In genomic region chr2:203400805-203401585, GRCh38 we compare ENCODE assay signal across 19 cellular contexts.
DNase-seq lines count a peak whose midpoint lies in the region; TF ChIP-seq lines count a peak whose summit lies in the region.
"Had no signal": no experiment of that assay in that cellular context is flagged by ENCODE, and none has a peak within 500 bp of the region (broad histone marks: within the 10 kb centered on the region; RNA-seq: fewer than 3 reads in every experiment).

No MANE protein-coding gene starts in this region.

- DNase-seq in A172 (ENCODE audit: low spot score) (peak; percentile 31), HFFc6 (peak; percentile 30), amniotic epithelial cell (ENCODE audit: low read depth) (peak; percentile 43), lung microvascular endothelial cell (ENCODE audit: low read depth in 2 of 2) (peak; percentile 20 to 41), superior temporal gyrus (ENCODE audit: extremely low spot score) (no peak), activated gamma-delta T cell (lab: John Stamatoyannopoulos, UW) (no peak), AG08395 (ENCODE audit: low spot score) (no peak)
- no peak for DNase-seq in stimulated activated CD4-positive, alpha-beta T cell treated with anti-CD3 and anti-CD28 coated beads, Interleukin-4, amount 100 ng/mL, for 4 hours
- DNase-seq: 8988T; activated CD4-positive, alpha-beta T cell treated with anti-CD3 and anti-CD28 coated beads, Interleukin-2, amount 50 U/mL, for 48 hours; activated naive CD8-positive, alpha-beta T cell treated with anti-CD3 and anti-CD28 coated beads, Interleukin-2, amount 10 ng/mL, durations not matched to agents 7 days and 5 days; CD4-positive, alpha-beta T cell; DMS79; left colon; NCI-H1436 treated with DMSO at 0.1 percent for 48 hours; posterior cingulate gyrus; spleen; stimulated activated naive CD4-positive, alpha-beta T cell; WERI-Rb-1 had no signal

- H3K4me3 Mint-ChIP-seq in HFFc6, result peak overlapping the region; percentile 57
- H3K4me3 Mint-ChIP-seq: activated naive CD8-positive, alpha-beta T cell treated with anti-CD3 and anti-CD28 coated beads, Interleukin-2, amount 10 ng/mL, durations not matched to agents 7 days and 5 days; CD4-positive, alpha-beta T cell had no signal

- H3K27me3 Mint-ChIP-seq in HFFc6 (ENCODE audit: insufficient read depth), result peaks cover 3% of the 10 kb centered on the region; the same call in 1 of the 2 replicates
- H3K27me3 Mint-ChIP-seq: activated naive CD8-positive, alpha-beta T cell treated with anti-CD3 and anti-CD28 coated beads, Interleukin-2, amount 10 ng/mL, durations not matched to agents 7 days and 5 days; CD4-positive, alpha-beta T cell had no signal

- H3K27ac Mint-ChIP-seq in HFFc6, result peak overlapping the region; percentile 83
- H3K27ac Mint-ChIP-seq: activated naive CD8-positive, alpha-beta T cell treated with anti-CD3 and anti-CD28 coated beads, Interleukin-2, amount 10 ng/mL, durations not matched to agents 7 days and 5 days; CD4-positive, alpha-beta T cell had no signal

- no peaks in the 10 kb centered on the region for H3K9me3 Mint-ChIP-seq in HFFc6
- H3K9me3 Mint-ChIP-seq: CD4-positive, alpha-beta T cell had no signal

- H3K36me3 Mint-ChIP-seq in HFFc6 (ENCODE audit: low read depth), result peaks cover 47% of the 10 kb centered on the region

- peaks cover 79% of the 10 kb centered on the region for H3K4me1 Mint-ChIP-seq in HFFc6 (ENCODE audit: low read depth)
- H3K4me1 Mint-ChIP-seq: activated naive CD8-positive, alpha-beta T cell treated with anti-CD3 and anti-CD28 coated beads, Interleukin-2, amount 10 ng/mL, durations not matched to agents 7 days and 5 days had no signal

- TF ChIP-seq CTCF in HFFc6 (IDR thresholded peaks at IDR 0.05), result no peak

Comparison
In these comparisons a context has a peak if more than half of its experiments do, and no peak if none do; other contexts are left out.
1. DNase-seq: peak in A172 (single experiment), HFFc6 (single experiment), amniotic epithelial cell (single experiment) and lung microvascular endothelial cell (2 of 2); none in stimulated activated CD4-positive, alpha-beta T cell treated with anti-CD3 and anti-CD28 coated beads, Interleukin-4, amount 100 ng/mL, for 4 hours (0 of 2), superior temporal gyrus (single experiment), activated gamma-delta T cell (single experiment) and AG08395 (single experiment).